8 cellular contexts compared by ENCODE assay signal in the genomic region with DNA sequence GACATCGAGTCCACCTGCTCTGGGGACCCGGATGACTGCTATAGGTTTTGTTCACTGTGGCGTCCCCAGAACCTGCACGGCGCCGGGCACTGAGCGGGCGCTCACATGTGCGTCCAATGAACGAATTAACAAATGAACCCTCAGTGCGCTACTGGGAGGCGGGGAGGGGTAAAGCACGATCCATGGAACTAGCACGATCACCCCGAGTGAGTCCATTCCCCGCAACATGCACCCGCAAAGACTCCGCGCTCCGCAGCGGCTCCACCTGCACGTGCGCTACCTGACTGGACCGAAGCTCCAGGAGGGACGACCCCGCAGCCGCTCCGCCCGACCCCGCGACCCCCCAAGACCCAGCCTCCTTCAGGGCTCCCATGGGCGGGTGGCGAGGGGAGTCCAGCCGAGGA.
DNase-seq lines count a peak whose midpoint lies in the region; ATAC-seq and TF ChIP-seq lines count a peak whose summit lies in the region.

No MANE protein-coding gene starts in this region.

- peak overlapping the region; percentile 89 for H3K4me3 Mint-ChIP-seq in memory B cell

- peak overlapping the region; percentile 78 for H3K27ac Mint-ChIP-seq in memory B cell

- H3K27me3 Mint-ChIP-seq in memory B cell = no peaks in the 10 kb centered on the region

- H4K20me1 ChIP-seq in BLaER1 treated with 17β-estradiol and CSF1 and Interleukin-3, amounts not matched to agents 10 nM and 100 nM = peaks cover 11 to 48% (median 32%) of the 10 kb centered on the region in 11 experiments; a peak in 19 of 22 replicates

- no peaks in the 10 kb centered on the region for H3K9me3 ChIP-seq in BLaER1 treated with 17β-estradiol and CSF1 and Interleukin-3, amounts not matched to agents 10 nM and 100 nM (replicated peaks in 1 of 11)

- no peaks in the 10 kb centered on the region for H3K9me3 Mint-ChIP-seq in memory B cell

- H3K4me2 ChIP-seq in BLaER1 treated with 17β-estradiol and CSF1 and Interleukin-3, amounts not matched to agents 10 nM and 100 nM = peak overlapping the region; percentile 81 to 97 (median 92)

- peaks cover 17 to 36% (median 24%) of the 10 kb centered on the region in 11 experiments; a peak in 21 of 22 replicates for H3K36me3 ChIP-seq in BLaER1 treated with 17β-estradiol and CSF1 and Interleukin-3, amounts not matched to agents 10 nM and 100 nM

- no peaks in the 10 kb centered on the region for H3K27me3 ChIP-seq in BLaER1 treated with 17β-estradiol and CSF1 and Interleukin-3, amounts not matched to agents 10 nM and 100 nM

- peak overlapping the region; percentile 87 to 98 (median 92) for H3K9ac ChIP-seq in BLaER1 treated with 17β-estradiol and CSF1 and Interleukin-3, amounts not matched to agents 10 nM and 100 nM

- H3K4me3 ChIP-seq in BLaER1 treated with 17β-estradiol and CSF1 and Interleukin-3, amounts not matched to agents 10 nM and 100 nM = peak overlapping the region; percentile 85 to 99 (median 97)

- peaks cover 14% of the 10 kb centered on the region for H3K4me1 Mint-ChIP-seq in memory B cell

- H3K27ac ChIP-seq in BLaER1 treated with 17β-estradiol and CSF1 and Interleukin-3, amounts not matched to agents 10 nM and 100 nM = peak overlapping the region; percentile 82 to 98 (median 95); a peak in 21 of 22 replicates
- peak overlapping the region; percentile 29 for H3K27ac ChIP-seq in cingulate gyrus (ENCODE audit: low read depth, low read length)

- DNase-seq in memory B cell (ENCODE audit: low spot score in 2 of 2) = no peak
- peak; percentile 4 to 6 for DNase-seq in stimulated activated CD8-positive, alpha-beta memory T cell treated with anti-CD3 and anti-CD28 coated beads, Interleukin-7, amount 100 ng/mL, for 48 hours (ENCODE audit: extremely low read depth in 1 of 2, low read depth in 1 of 2)
- no peak for DNase-seq in MV-4-11 (lab: John Stamatoyannopoulos, UW)

- H3K36me3 Mint-ChIP-seq in memory B cell = peaks cover 2% of the 10 kb centered on the region

- peaks cover 19 to 27% (median 24%) of the 10 kb centered on the region in 10 experiments for H3K4me1 ChIP-seq in BLaER1 treated with 17β-estradiol and CSF1 and Interleukin-3, amounts not matched to agents 10 nM and 100 nM

- ATAC-seq in GM19025 (IDR thresholded peaks at IDR 0.05; ENCODE audit: low read depth, unreplicated experiment) (peak; percentile 12), HG03457 (IDR thresholded peaks at IDR 0.05; ENCODE audit: unreplicated experiment) (peak; percentile 18), SK-N-SH treated with all-trans-retinoic acid at 6 μM for 48 hours (peak; percentile 68), memory B cell (ENCODE audit: low read depth) (peak; percentile 19)

TF ChIP-seq in SK-N-SH treated with all-trans-retinoic acid at 6 μM for 48 hours, 23 proteins besides CTCF, POLR2A, EP300 and RAD21:
- TF ChIP-seq GLIS3 (CRISPR knock-in tag; IDR thresholded peaks at IDR 0.05) (no peak), RARB (CRISPR knock-in tag; IDR thresholded peaks at IDR 0.05) (no peak), CSDC2 (CRISPR knock-in tag; IDR thresholded peaks at IDR 0.05) (no peak)

Comparison
In these comparisons a context has a peak if more than half of its experiments do, and no peak if none do; other contexts are left out.
1. ATAC-seq: peak in every context shown above with its lines; median percentile 68 in SK-N-SH treated with all-trans-retinoic acid at 6 μM for 48 hours; 19 in memory B cell; 18 in HG03457; 12 in GM19025.
2. DNase-seq: peak in stimulated activated CD8-positive, alpha-beta memory T cell treated with anti-CD3 and anti-CD28 coated beads, Interleukin-7, amount 100 ng/mL, for 48 hours (2 of 2); none in memory B cell (0 of 2) and MV-4-11 (single experiment).